Comparison of ENCODE assay signal across 8 cellular contexts in genomic region chr1:201361652-201362504, GRCh38. TPM values are rescaled to one million over a fixed set of nuclear protein-coding genes. Genes with fewer than 3 reads are reported as not detected.
A peak's percentile ranks its signal among the peaks of the same experiment; 100 is the strongest.
DNase-seq lines count a peak whose midpoint lies in the region; ATAC-seq, FAIRE-seq and TF ChIP-seq lines count a peak whose summit lies in the region.

No MANE protein-coding gene starts in this region.

- CTCF ChIA-PET in OCI-LY7 (lab: Charles Lee; ENCODE audit: unreplicated experiment) (interaction anchor here (1.0 kb wide), 1 partner anchor 14 kb away, joined by 3 read pairs; no protein-coding TSS in a partner anchor), HepG2 (lab: Yijun Ruan, JAX; ENCODE audit: low intra/inter-chr PET ratio, low total read pairs) (interaction anchor here (0.8 to 2.8 kb wide), 4 partner anchors 15 to 111 kb away, joined by 3 to 37 read pairs (median 3); no protein-coding TSS in a partner anchor)

- 14% methylated on average over 8 of the region's 10 CpGs for WGBS in HepG2 (ENCODE audit: low lambda C conversion rate)

- no peak for TF ChIP-seq POLR2A in HepG2 (IDR thresholded peaks at IDR 0.05; ENCODE audit: insufficient read depth in 1 of 2, low read depth in 2 of 2, low read length in 2 of 2)
- TF ChIP-seq POLR2A in uterus (IDR thresholded peaks at IDR 0.05): no peak

- H3K4me2 ChIP-seq in GM23338 (peak overlapping the region; percentile 40; the same call in 1 of the 2 replicates), OCI-LY7 (ENCODE audit: low read length) (no peak overlapping the region), HepG2 (ENCODE audit: low read depth, low read length) (no peak overlapping the region)

- peaks cover 25% of the 10 kb centered on the region for H3K27me3 Mint-ChIP-seq in GM23338 (ENCODE audit: insufficient read depth, low read depth, poor library complexity)

- peak; percentile 82 for TF ChIP-seq RAD21 in HepG2 (CRISPR knock-in tag; IDR thresholded peaks at IDR 0.05)

- H3K27ac ChIP-seq in GM23338 (ENCODE audit: low read depth) (no peak overlapping the region), OCI-LY7 (ENCODE audit: low read depth, low read length, poor library complexity, severe bottlenecking) (no peak overlapping the region), HepG2 (ENCODE audit: extremely low read length, insufficient read depth, low read length) (no peak overlapping the region), uterus (no peak overlapping the region)

- H3F3A ChIP-seq in GM23338 (replicated peaks; ENCODE audit: low read depth): no peaks in the 10 kb centered on the region

- H3K79me2 ChIP-seq in GM23338 (replicated peaks; ENCODE audit: insufficient read depth): no peaks in the 10 kb centered on the region
- no peaks in the 10 kb centered on the region for H3K79me2 ChIP-seq in OCI-LY7 (ENCODE audit: insufficient read depth, low read depth, low read length)
- H3K79me2 ChIP-seq in HepG2 (ENCODE audit: insufficient read depth, low read length): no peaks in the 10 kb centered on the region

- H3K4me3 Mint-ChIP-seq in GM23338: no peak overlapping the region

- H3K36me3 Mint-ChIP-seq in GM23338 (ENCODE audit: low read depth): no peaks in the 10 kb centered on the region

- no peak overlapping the region for H3K9ac ChIP-seq in HepG2 (ENCODE audit: insufficient read depth, low read depth, low read length)

- BruUV-seq in OCI-LY7 (replicated peaks; lab: Mats Ljungman, UMichigan) (no TSS peak), HepG2 (replicated peaks; lab: Mats Ljungman, UMichigan) (no TSS peak)

- H4K20me1 ChIP-seq in GM23338 (replicated peaks; ENCODE audit: insufficient read depth) (no peaks in the 10 kb centered on the region), OCI-LY7 (ENCODE audit: insufficient read depth, low read length) (no peaks in the 10 kb centered on the region), HepG2 (ENCODE audit: insufficient read depth, low read length) (no peaks in the 10 kb centered on the region)

- no peaks in the 10 kb centered on the region for H3K36me3 ChIP-seq in GM23338 (ENCODE audit: insufficient read depth)
- H3K36me3 ChIP-seq in OCI-LY7 (ENCODE audit: insufficient read depth, low read length): no peaks in the 10 kb centered on the region
- H3K36me3 ChIP-seq in HepG2 (replicated peaks in 1 of 2; ENCODE audit: control insufficient read depth in 1 of 2, insufficient read depth in 2 of 2, low read length in 2 of 2): no peaks in the 10 kb centered on the region
- H3K36me3 ChIP-seq in uterus: no peaks in the 10 kb centered on the region

- POLR2A ChIA-PET in OCI-LY7 (lab: Charles Lee): no interaction called here
- POLR2A ChIA-PET in HepG2 (lab: Yijun Ruan, JAX): no interaction called here

- no peak overlapping the region for H3K27ac Mint-ChIP-seq in GM23338

- H3K9me3 ChIP-seq in OCI-LY7 (ENCODE audit: low read length) (no peaks in the 10 kb centered on the region), HepG2 (ENCODE audit: low read length) (no peaks in the 10 kb centered on the region), uterus (no peaks in the 10 kb centered on the region)

- peaks cover 20% of the 10 kb centered on the region for H3K4me1 Mint-ChIP-seq in GM23338

- ATAC-seq in GM23338: peak; percentile 93
- ATAC-seq in HepG2: peak; percentile 83
- ATAC-seq in GM18861 (IDR thresholded peaks at IDR 0.05; ENCODE audit: unreplicated experiment): no peak

- in situ Hi-C loops in HepG2 (cut with HindIII; ENCODE audit: extremely low pct_ligation_motif_present, low pct_unique_long_range_greater_than_20kb): no loop called here

- no peaks in the 10 kb centered on the region for H3K9me2 ChIP-seq in GM23338 (ENCODE audit: insufficient read depth)
- no peaks in the 10 kb centered on the region for H3K9me2 ChIP-seq in OCI-LY7 (ENCODE audit: insufficient read depth, low read length)

- no peaks in the 10 kb centered on the region for H3K27me3 ChIP-seq in GM23338 (ENCODE audit: insufficient read depth)
- H3K27me3 ChIP-seq in HepG2 (ENCODE audit: control insufficient read depth in 1 of 2, insufficient read depth in 2 of 2, low read length in 2 of 2): peaks cover 9 to 34% of the 10 kb centered on the region in 2 experiments
- H3K27me3 ChIP-seq in uterus: no peaks in the 10 kb centered on the region

- TF ChIP-seq CTCF in GM23338 (conservative IDR thresholded peaks at IDR 0.05; ENCODE audit: low read depth in 2 of 2) (peak; percentile 90 to 97), OCI-LY7 (conservative IDR thresholded peaks at IDR 0.05; ENCODE audit: low read length) (peak; percentile 85), choroid plexus epithelial cell (conservative IDR thresholded peaks at IDR 0.05; ENCODE audit: low read depth, low read length) (peak; percentile 83), HepG2 (CRISPR knock-in tag; IDR thresholded peaks at IDR 0.05) (peak; percentile 85), uterus (IDR thresholded peaks at IDR 0.05) (peak; percentile 33 to 75 (median 56))

- no peak overlapping the region for H3K4me3 ChIP-seq in GM23338
- no peak overlapping the region for H3K4me3 ChIP-seq in OCI-LY7 (ENCODE audit: low read depth, low read length, poor library complexity, severe bottlenecking)
- H3K4me3 ChIP-seq in choroid plexus epithelial cell (ENCODE audit: low read depth, low read length): no peak overlapping the region
- no peak overlapping the region for H3K4me3 ChIP-seq in HepG2 (replicated peaks in 1 of 3; ENCODE audit: insufficient read depth in 1 of 3, low read depth in 2 of 3, low read length in 3 of 3)
- no peak overlapping the region for H3K4me3 ChIP-seq in uterus

- H3K4me1 ChIP-seq in GM23338 (ENCODE audit: insufficient read depth) (peaks cover 9% of the 10 kb centered on the region), OCI-LY7 (ENCODE audit: insufficient read depth, low read length, poor library complexity, severe bottlenecking) (no peaks in the 10 kb centered on the region), HepG2 (ENCODE audit: insufficient read depth, low read length) (no peaks in the 10 kb centered on the region), uterus (no peaks in the 10 kb centered on the region)

- peak; percentile 56 for DNase-seq in COR-L47 (lab: John Stamatoyannopoulos, UW)
- peak; percentile 87 for DNase-seq in GM23338 (ENCODE audit: low spot score)
- peak; percentile 54 for DNase-seq in OCI-LY7 (ENCODE audit: low spot score)
- peak; percentile 54 for DNase-seq in choroid plexus epithelial cell (ENCODE audit: low read depth)
- DNase-seq in HepG2 (ENCODE audit: low spot score): peak; percentile 28
- no peak for DNase-seq in uterus
- no peak for DNase-seq in amniotic stem cell (lab: John Stamatoyannopoulos, UW)

- peak; percentile 68 for FAIRE-seq in HepG2 (lab: Jason Lieb, UNC)

- TF ChIP-seq EP300 in HepG2 (IDR thresholded peaks at IDR 0.05; ENCODE audit: low read depth in 2 of 2, low read length in 2 of 2): no peak
- no peak for TF ChIP-seq EP300 in HepG2 (CRISPR knock-in tag; IDR thresholded peaks at IDR 0.05; ENCODE audit: borderline replicate concordance)

- intact Hi-C loops in OCI-LY7 (cut with micrococcal nuclease; ENCODE audit: unreplicated experiment): loop anchor here (1.0 to 5.0 kb wide), 3 partner anchors 55 to 120 kb away; no protein-coding TSS in a partner anchor
- intact Hi-C loops in HepG2 (cut with micrococcal nuclease; ENCODE audit: unreplicated experiment): loop anchor here (1.0 kb wide), 2 partner anchors 53 to 108 kb away; no protein-coding TSS in a partner anchor
- intact Hi-C loops in uterus (cut with DNase I; ENCODE audit: low total_unique reads): loop anchor here (10.0 kb wide), 1 partner anchor 107 kb away; no protein-coding TSS in a partner anchor

- H2AFZ ChIP-seq in GM23338 (peak overlapping the region; percentile 81; the same call in 1 of the 2 replicates), OCI-LY7 (ENCODE audit: low read length) (no peak overlapping the region), HepG2 (ENCODE audit: low read length) (no peak overlapping the region)

- H3K9me3 Mint-ChIP-seq in GM23338: no peaks in the 10 kb centered on the region

RNA-seq across cellular contexts. Expression of gene TNNT2, which starts 15.6 kb away (rescaled TPM):
- total RNA-seq in GM23338 (2014; rRNA removed; shearing (Covaris generic)): 4.5 and 7.5 TPM in 2 replicates
- polyA plus RNA-seq in GM23338 (2016; fragmentation: Nextera tagmentation; extraction: Ambion mirVana) (19.1 and 25.3 TPM in 2 replicates), HepG2 (2011; rRNA removed) (0.63 and 1.3 TPM in 2 replicates)
- total RNA-seq in OCI-LY7 (2014; rRNA removed; shearing (Covaris generic)): not detected in 2 replicates
- total RNA-seq in OCI-LY7 (2022) (not detected in 2 replicates), HepG2 (2016; rRNA removed; fragmentation: Illumina TruSeq; extraction: Trizol) (0.20 TPM in 1 of 2 replicates, not detected in the other), uterus (under 1 TPM in 1 of 4 donors, not detected in 3; 0.21 TPM)
- not detected in 2 replicates for total RNA-seq in HepG2 (2016; cell fraction: cytosol; rRNA removed; fragmentation: Illumina TruSeq; extraction: Trizol; ENCODE audit: low read depth)
- total RNA-seq in HepG2 (2016; cell fraction: insoluble cytoplasmic fraction; rRNA removed; fragmentation: Illumina TruSeq; extraction: Trizol): 0.17 TPM in 1 of 2 replicates, not detected in the other
- not detected in 2 replicates for total RNA-seq in HepG2 (2016; cell fraction: membrane; rRNA removed; fragmentation: Illumina TruSeq; extraction: Trizol)
- 0.71 and 0.88 TPM in 2 replicates for total RNA-seq in HepG2 (2016; cell fraction: nucleus; rRNA removed; fragmentation: Illumina TruSeq; extraction: Trizol)
- 0.03 and 0.09 TPM in 2 replicates for polyA plus RNA-seq in HepG2 (2011; cell fraction: cytosol; rRNA removed)
- 5.4 and 9.7 TPM in 2 replicates for polyA plus RNA-seq in HepG2 (2011; cell fraction: nucleus; rRNA removed)
- polyA plus RNA-seq in HepG2 (2012): 3.1 and 5.5 TPM in 2 replicates
- polyA plus RNA-seq in HepG2 (2016; cell fraction: cytosol; fragmentation: Illumina TruSeq; extraction: Trizol; ENCODE audit: low read depth): not detected in 2 replicates
- not detected in 2 replicates for polyA plus RNA-seq in HepG2 (2016; cell fraction: insoluble cytoplasmic fraction; fragmentation: Illumina TruSeq; extraction: Trizol; ENCODE audit: low read depth)
- polyA plus RNA-seq in HepG2 (2016; cell fraction: membrane; fragmentation: Illumina TruSeq; extraction: Trizol; ENCODE audit: low read depth): not detected in 2 replicates
- 1.6 TPM in 1 of 2 replicates, not detected in the other for polyA plus RNA-seq in HepG2 (2016; cell fraction: nucleus; fragmentation: Illumina TruSeq; extraction: Trizol; ENCODE audit: insufficient read depth, low read depth)
- polyA minus RNA-seq in HepG2 (2011; rRNA and poly(A)+ RNA removed; ENCODE audit: low replicate concordance): 0.28 and 1.7 TPM in 2 replicates
- polyA minus RNA-seq in HepG2 (2011; cell fraction: cytosol; rRNA and poly(A)+ RNA removed): not detected in 2 replicates
- 7.9 and 9.4 TPM in 2 replicates for polyA minus RNA-seq in HepG2 (2011; cell fraction: nucleus; rRNA and poly(A)+ RNA removed)

RNA-seq across cellular contexts. Expression of gene LAD1, which starts 37.2 kb away (rescaled TPM):
- 17.6 and 22.3 TPM in 2 replicates for total RNA-seq in GM23338 (2014; rRNA removed; shearing (Covaris generic))
- polyA plus RNA-seq in GM23338 (2016; fragmentation: Nextera tagmentation; extraction: Ambion mirVana): 18.0 and 18.9 TPM in 2 replicates
- total RNA-seq in OCI-LY7 (2014; rRNA removed; shearing (Covaris generic)): not detected in 2 replicates
- total RNA-seq in OCI-LY7 (2022): not detected in 2 replicates
- 41.2 and 65.6 TPM in 2 replicates for total RNA-seq in HepG2 (2016; rRNA removed; fragmentation: Illumina TruSeq; extraction: Trizol)
- 11.0 and 15.5 TPM in 2 replicates for total RNA-seq in HepG2 (2016; cell fraction: cytosol; rRNA removed; fragmentation: Illumina TruSeq; extraction: Trizol; ENCODE audit: low read depth)
- total RNA-seq in HepG2 (2016; cell fraction: insoluble cytoplasmic fraction; rRNA removed; fragmentation: Illumina TruSeq; extraction: Trizol): 41.4 and 67.3 TPM in 2 replicates
- 26.5 and 29.9 TPM in 2 replicates for total RNA-seq in HepG2 (2016; cell fraction: membrane; rRNA removed; fragmentation: Illumina TruSeq; extraction: Trizol)
- 43.9 and 47.8 TPM in 2 replicates for total RNA-seq in HepG2 (2016; cell fraction: nucleus; rRNA removed; fragmentation: Illumina TruSeq; extraction: Trizol)
- 10.8 and 16.3 TPM in 2 replicates for polyA plus RNA-seq in HepG2 (2011; rRNA removed)
- polyA plus RNA-seq in HepG2 (2011; cell fraction: cytosol; rRNA removed): 9.4 and 9.8 TPM in 2 replicates
- polyA plus RNA-seq in HepG2 (2011; cell fraction: nucleus; rRNA removed): 11.5 and 21.4 TPM in 2 replicates
- polyA plus RNA-seq in HepG2 (2012): 18.4 and 19.1 TPM in 2 replicates
- polyA plus RNA-seq in HepG2 (2016; cell fraction: cytosol; fragmentation: Illumina TruSeq; extraction: Trizol; ENCODE audit: low read depth): 11.7 and 13.7 TPM in 2 replicates
- polyA plus RNA-seq in HepG2 (2016; cell fraction: insoluble cytoplasmic fraction; fragmentation: Illumina TruSeq; extraction: Trizol; ENCODE audit: low read depth): 55.2 and 58.0 TPM in 2 replicates
- 25.4 and 27.9 TPM in 2 replicates for polyA plus RNA-seq in HepG2 (2016; cell fraction: membrane; fragmentation: Illumina TruSeq; extraction: Trizol; ENCODE audit: low read depth)
- 64.1 and 70.5 TPM in 2 replicates for polyA plus RNA-seq in HepG2 (2016; cell fraction: nucleus; fragmentation: Illumina TruSeq; extraction: Trizol; ENCODE audit: insufficient read depth, low read depth)
- polyA minus RNA-seq in HepG2 (2011; rRNA and poly(A)+ RNA removed; ENCODE audit: low replicate concordance): 0.16 and 19.5 TPM in 2 replicates
- polyA minus RNA-seq in HepG2 (2011; cell fraction: cytosol; rRNA and poly(A)+ RNA removed): 6.4 and 8.8 TPM in 2 replicates
- 22.8 and 27.4 TPM in 2 replicates for polyA minus RNA-seq in HepG2 (2011; cell fraction: nucleus; rRNA and poly(A)+ RNA removed)
- total RNA-seq in uterus: 1 to 10 TPM in 1 of 4 donors, under 1 TPM in 2, not detected in 1; 0.26 to 4.8 (median 0.29) TPM

RNA-seq across cellular contexts. Expression of gene TNNI1, which starts 59.7 kb away (rescaled TPM):
- total RNA-seq in GM23338 (2014; rRNA removed; shearing (Covaris generic)): not detected in 2 replicates
- polyA plus RNA-seq in GM23338 (2016; fragmentation: Nextera tagmentation; extraction: Ambion mirVana): 0.36 and 4.1 TPM in 2 replicates
- 0.95 and 4.9 TPM in 2 replicates for total RNA-seq in OCI-LY7 (2014; rRNA removed; shearing (Covaris generic))
- total RNA-seq in OCI-LY7 (2022): 2.0 and 3.1 TPM in 2 replicates
- not detected in 2 replicates for total RNA-seq in HepG2 (2016; rRNA removed; fragmentation: Illumina TruSeq; extraction: Trizol)
- 0.09 TPM in 1 of 2 replicates, not detected in the other for total RNA-seq in HepG2 (2016; cell fraction: cytosol; rRNA removed; fragmentation: Illumina TruSeq; extraction: Trizol; ENCODE audit: low read depth)
- not detected in 2 replicates for total RNA-seq in HepG2 (2016; cell fraction: insoluble cytoplasmic fraction; rRNA removed; fragmentation: Illumina TruSeq; extraction: Trizol)
- total RNA-seq in HepG2 (2016; cell fraction: membrane; rRNA removed; fragmentation: Illumina TruSeq; extraction: Trizol): 0.03 TPM in 1 of 2 replicates, not detected in the other
- total RNA-seq in HepG2 (2016; cell fraction: nucleus; rRNA removed; fragmentation: Illumina TruSeq; extraction: Trizol): not detected in 2 replicates
- not detected in 2 replicates for polyA plus RNA-seq in HepG2 (2011; rRNA removed)
- not detected in 2 replicates for polyA plus RNA-seq in HepG2 (2011; cell fraction: cytosol; rRNA removed)
- polyA plus RNA-seq in HepG2 (2011; cell fraction: nucleus; rRNA removed): not detected in 2 replicates
- polyA plus RNA-seq in HepG2 (2012): 0.59 and 0.61 TPM in 2 replicates
- polyA plus RNA-seq in HepG2 (2016; cell fraction: cytosol; fragmentation: Illumina TruSeq; extraction: Trizol; ENCODE audit: low read depth): not detected in 2 replicates
- polyA plus RNA-seq in HepG2 (2016; cell fraction: insoluble cytoplasmic fraction; fragmentation: Illumina TruSeq; extraction: Trizol; ENCODE audit: low read depth): not detected in 2 replicates
- not detected in 2 replicates for polyA plus RNA-seq in HepG2 (2016; cell fraction: membrane; fragmentation: Illumina TruSeq; extraction: Trizol; ENCODE audit: low read depth)
- polyA plus RNA-seq in HepG2 (2016; cell fraction: nucleus; fragmentation: Illumina TruSeq; extraction: Trizol; ENCODE audit: insufficient read depth, low read depth): not detected in 2 replicates
- not detected in 2 replicates for polyA minus RNA-seq in HepG2 (2011; rRNA and poly(A)+ RNA removed; ENCODE audit: low replicate concordance)
- polyA minus RNA-seq in HepG2 (2011; cell fraction: cytosol; rRNA and poly(A)+ RNA removed): not detected in 2 replicates
- 0.12 and 0.13 TPM in 2 replicates for polyA minus RNA-seq in HepG2 (2011; cell fraction: nucleus; rRNA and poly(A)+ RNA removed)
- 1 to 10 TPM in 1 of 4 donors, under 1 TPM in 1, not detected in 2; 0.30 to 3.9 TPM for total RNA-seq in uterus

Comparison
In these comparisons a context has a peak if more than half of its experiments do, and no peak if none do; other contexts are left out.
1. DNase-seq: peak in COR-L47 (single experiment), GM23338 (single experiment), OCI-LY7 (single experiment), choroid plexus epithelial cell (single experiment) and HepG2 (single experiment); none in uterus (0 of 2) and amniotic stem cell (single experiment).
2. Peak in every context shown above with its lines, with median percentiles within 50 percentile points of each other: CTCF ChIP-seq.